Comparison of ENCODE assay signal across 28 cellular contexts in the genomic region with DNA sequence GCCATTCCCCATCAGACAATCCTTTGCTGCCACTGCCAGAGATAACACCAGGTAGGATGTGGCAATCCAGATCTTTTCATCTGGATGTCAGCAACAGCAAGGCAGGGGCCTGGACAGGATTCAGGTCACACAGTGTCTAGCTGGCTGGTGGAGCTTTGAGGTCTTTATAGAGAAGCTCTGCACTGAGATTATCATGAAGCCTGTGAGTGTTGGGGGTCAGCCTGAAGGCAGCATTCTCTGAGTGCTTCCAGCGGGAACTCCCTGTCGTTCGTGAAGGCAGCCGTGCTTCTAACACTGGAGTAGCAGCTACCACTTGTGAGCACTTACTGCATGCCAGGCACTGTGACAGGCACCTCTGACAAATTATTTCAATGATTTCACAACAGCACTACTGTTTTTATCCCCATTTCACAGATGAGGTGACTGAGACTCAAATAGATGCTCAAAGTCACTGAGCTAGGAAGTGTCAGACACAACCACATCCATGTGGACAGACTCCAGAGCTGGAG.
DNase-seq lines count a peak whose midpoint lies in the region; FAIRE-seq and TF ChIP-seq lines count a peak whose summit lies in the region.
"Had no signal": no experiment of that assay in that cellular context is flagged by ENCODE, and none has a peak within 500 bp of the region (broad histone marks: within the 10 kb centered on the region; RNA-seq: fewer than 3 reads in every experiment).

No MANE protein-coding gene starts in this region.

- H3K4me1 Mint-ChIP-seq in brain (peaks cover 53% of the 10 kb centered on the region), endodermal cell (peaks cover 8% of the 10 kb centered on the region)
- H3K4me1 Mint-ChIP-seq: activated T-helper 17 cell treated with anti-CD3 and anti-CD28 coated beads, Interleukin-2, amount 50 U/mL, for 72 hours had no signal

- H3K36me3 Mint-ChIP-seq in brain, result peaks cover 6% of the 10 kb centered on the region
- H3K36me3 Mint-ChIP-seq in endodermal cell (ENCODE audit: low read depth), result no peaks in the 10 kb centered on the region

- WGBS in mesenchymal stem cell, result 78% methylated on average over 4 of the region's 4 CpGs
- 84 to 89% methylated on average over 4 of the region's 4 CpGs for WGBS in endodermal cell (ENCODE audit: insufficient coverage in 1 of 2, insufficient read length in 1 of 2), 2 experiments

- H3K36me3 ChIP-seq in ACC112 (ENCODE audit: insufficient read depth, low read length), result peaks cover 3% of the 10 kb centered on the region; the same call in 1 of the 2 replicates
- H3K36me3 ChIP-seq in mesenchymal stem cell (ENCODE audit: control insufficient read depth in 1 of 2, insufficient read depth in 2 of 2, low read depth in 1 of 2, low read length in 2 of 2), result no peaks in the 10 kb centered on the region
- H3K36me3 ChIP-seq in uterus, result no peaks in the 10 kb centered on the region
- H3K36me3 ChIP-seq in endodermal cell (ENCODE audit: control insufficient read depth, insufficient read depth, low read length), result no peaks in the 10 kb centered on the region
- H3K36me3 ChIP-seq: BLaER1, esophagus squamous epithelium, gastroesophageal sphincter had no signal

- intact Hi-C loops in uterus (cut with DNase I; ENCODE audit: low total_unique reads), result no loop called here

- no peaks in the 10 kb centered on the region for H3K79me2 ChIP-seq in ACC112 (ENCODE audit: control insufficient read depth, insufficient read depth, low read length, unreplicated experiment)

- H3K18ac ChIP-seq in mesenchymal stem cell (ENCODE audit: low read depth in 1 of 2, low read length in 2 of 2), result peak overlapping the region; percentile 2 to 67

- H3K27ac ChIP-seq in ACC112 (ENCODE audit: low read depth, low read length) (peak overlapping the region; percentile 85; the same call in 1 of the 2 replicates), mesenchymal stem cell (ENCODE audit: low read length, poor library complexity, severe bottlenecking) (no peak overlapping the region), uterus (no peak overlapping the region), endodermal cell (ENCODE audit: low read depth, low read length) (no peak overlapping the region)
- H3K27ac ChIP-seq: BLaER1, coronary artery had no signal

- H2BK15ac ChIP-seq in mesenchymal stem cell (ENCODE audit: low read depth, poor library complexity, severe bottlenecking), result no peak overlapping the region

- H3K27ac Mint-ChIP-seq in brain (peak overlapping the region in 3 of 5 experiments; percentile 20 to 95 (median 41)), endodermal cell (no peak overlapping the region)
- H3K27ac Mint-ChIP-seq: activated CD4-positive, alpha-beta memory T cell treated with anti-CD3 and anti-CD28 coated beads, Interleukin-2, amount 10 ng/mL, durations not matched to agents 7 days and 5 days; activated naive CD4-positive, alpha-beta T cell treated with anti-CD3 and anti-CD28 coated beads, Interleukin-2, amount 50 U/mL, for 24 hours; activated T-helper 17 cell treated with anti-CD3 and anti-CD28 coated beads, Interleukin-2, amount 50 U/mL, for 72 hours; mesothelial cell of epicardium; naive thymus-derived CD4-positive, alpha-beta T cell; stimulated activated naive CD8-positive, alpha-beta T cell treated with anti-CD3 and anti-CD28 coated beads, Interleukin-15, Interleukin-2, amounts not matched to agents 100 ng/mL and 50 ng/mL, for 24 hours; T-cell had no signal

- H3K27me3 ChIP-seq in ACC112 (ENCODE audit: insufficient read depth, low read length) (no peaks in the 10 kb centered on the region), mesenchymal stem cell (ENCODE audit: control insufficient read depth in 1 of 2, insufficient read depth in 1 of 2, low read length in 2 of 2) (peaks cover 0 to 4% of the 10 kb centered on the region in 2 experiments), uterus (no peaks in the 10 kb centered on the region), endodermal cell (ENCODE audit: control insufficient read depth, insufficient read depth, low read length, poor library complexity, severe bottlenecking) (no peaks in the 10 kb centered on the region)
- H3K27me3 ChIP-seq: BLaER1, esophagus squamous epithelium, gastroesophageal sphincter had no signal

- H3K23ac ChIP-seq in mesenchymal stem cell (ENCODE audit: low read length in 2 of 2), result no peak overlapping the region

- no peak overlapping the region for H3K4me2 ChIP-seq in mesenchymal stem cell (ENCODE audit: low read length, poor library complexity, severe bottlenecking)
- H3K4me2 ChIP-seq: BLaER1 had no signal

- peak overlapping the region; percentile 74 for H2AK5ac ChIP-seq in mesenchymal stem cell (ENCODE audit: low read length, severe bottlenecking)

- peaks cover 4% of the 10 kb centered on the region for H3K27me3 Mint-ChIP-seq in brain
- H3K27me3 Mint-ChIP-seq in endodermal cell (ENCODE audit: insufficient read depth), result peaks cover 3% of the 10 kb centered on the region
- H3K27me3 Mint-ChIP-seq: activated naive CD4-positive, alpha-beta T cell treated with anti-CD3 and anti-CD28 coated beads, Interleukin-2, amount 50 U/mL, for 24 hours had no signal

- peak overlapping the region; percentile 1 for H2BK120ac ChIP-seq in mesenchymal stem cell (ENCODE audit: low read depth, low read length)

- peak overlapping the region in 1 of 2 experiments; percentile 39 for H3K14ac ChIP-seq in mesenchymal stem cell (ENCODE audit: low read length in 2 of 2)

- H3K4ac ChIP-seq in mesenchymal stem cell (ENCODE audit: low read depth in 1 of 2, low read length in 2 of 2), result peak overlapping the region; percentile 70 to 80

- DNase-seq in HTR-8/SVneo (ENCODE audit: insufficient read length, low spot score), result no peak
- DNase-seq in mesenchymal stem cell, result no peak
- no peak for DNase-seq in uterus
- DNase-seq in NCI-H2107 (lab: John Stamatoyannopoulos, UW), result no peak
- DNase-seq in stimulated activated CD4-positive, alpha-beta T cell treated with anti-CD3 and anti-CD28 coated beads, Interleukin-12 subunit alpha, Interleukin-12 subunit beta, amount 100 ng/mL, for 4 hours, result no peak
- DNase-seq in endodermal cell, result no peak
- DNase-seq: activated CD4-positive, alpha-beta memory T cell treated with anti-CD3 and anti-CD28 coated beads, Interleukin-2, amount 10 ng/mL, durations not matched to agents 7 days and 5 days; COR-L47; DMS53; effector memory CD4-positive, alpha-beta T cell; esophagus squamous epithelium; GDM1; left ventricle myocardium superior; naive thymus-derived CD4-positive, alpha-beta T cell; NCI-H1436 treated with DMSO at 0.1 percent for 48 hours; NCI-H446 treated with DMSO at 0.1 percent for 48 hours; occipital lobe; SIG-M5; T-cell had no signal

- no peak overlapping the region for H2BK5ac ChIP-seq in mesenchymal stem cell (ENCODE audit: low read depth, low read length, poor library complexity, severe bottlenecking)

- H3K4me1 ChIP-seq in ACC112 (ENCODE audit: control insufficient read depth, insufficient read depth, low read length, unreplicated experiment), result peaks cover 49% of the 10 kb centered on the region
- peaks cover 12% of the 10 kb centered on the region for H3K4me1 ChIP-seq in mesenchymal stem cell (ENCODE audit: control insufficient read depth, insufficient read depth, low read depth, low read length)
- no peaks in the 10 kb centered on the region for H3K4me1 ChIP-seq in uterus
- peaks cover 6% of the 10 kb centered on the region for H3K4me1 ChIP-seq in endodermal cell (ENCODE audit: control insufficient read depth, insufficient read depth, low read length)

- H2AFZ ChIP-seq in ACC112 (ENCODE audit: low read length, unreplicated experiment) (no peak overlapping the region), mesenchymal stem cell (ENCODE audit: low read depth, low read length) (no peak overlapping the region)

- no peak overlapping the region for H4K8ac ChIP-seq in mesenchymal stem cell (ENCODE audit: low read length)

- TF ChIP-seq CTCF in brain (conservative IDR thresholded peaks at IDR 0.05) (no peak), uterus (IDR thresholded peaks at IDR 0.05) (no peak), endodermal cell (conservative IDR thresholded peaks at IDR 0.05) (no peak)

- no peak overlapping the region for H3K4me3 Mint-ChIP-seq in brain
- no peak overlapping the region for H3K4me3 Mint-ChIP-seq in endodermal cell
- H3K4me3 Mint-ChIP-seq: activated CD4-positive, alpha-beta memory T cell treated with anti-CD3 and anti-CD28 coated beads, Interleukin-2, amount 10 ng/mL, durations not matched to agents 7 days and 5 days; activated naive CD4-positive, alpha-beta T cell treated with anti-CD3 and anti-CD28 coated beads, Interleukin-2, amount 50 U/mL, for 24 hours; activated T-helper 17 cell treated with anti-CD3 and anti-CD28 coated beads, Interleukin-2, amount 50 U/mL, for 72 hours; mesothelial cell of epicardium; naive thymus-derived CD4-positive, alpha-beta T cell; stimulated activated naive CD8-positive, alpha-beta T cell treated with anti-CD3 and anti-CD28 coated beads, Interleukin-15, Interleukin-2, amounts not matched to agents 100 ng/mL and 50 ng/mL, for 24 hours; T-cell had no signal

- no peak overlapping the region for H3K4me3 ChIP-seq in ACC112 (ENCODE audit: low read depth, low read length)
- H3K4me3 ChIP-seq in mesenchymal stem cell (ENCODE audit: insufficient read depth in 1 of 2, low read depth in 1 of 2, low read length in 2 of 2), result no peak overlapping the region
- no peak overlapping the region for H3K4me3 ChIP-seq in uterus
- no peak overlapping the region for H3K4me3 ChIP-seq in endodermal cell (ENCODE audit: low read length)
- H3K4me3 ChIP-seq: BLaER1, coronary artery, esophagus squamous epithelium, gastroesophageal sphincter had no signal

- H3K9me3 ChIP-seq in mesenchymal stem cell (ENCODE audit: control insufficient read depth, low read length), result peaks cover 12% of the 10 kb centered on the region
- no peaks in the 10 kb centered on the region for H3K9me3 ChIP-seq in uterus
- peaks cover 14% of the 10 kb centered on the region for H3K9me3 ChIP-seq in endodermal cell (ENCODE audit: control insufficient read depth, low read length)

- TF ChIP-seq POLR2A in uterus (IDR thresholded peaks at IDR 0.05), result no peak

- FAIRE-seq in HTR-8/SVneo (lab: Jason Lieb, UNC), result peak; percentile 38

- peaks cover 6 to 19% (median 13%) of the 10 kb centered on the region in 5 experiments for H3K9me3 Mint-ChIP-seq in brain
- H3K9me3 Mint-ChIP-seq in endodermal cell, result peaks cover 13% of the 10 kb centered on the region

- H3K9ac ChIP-seq in mesenchymal stem cell (ENCODE audit: low read length) (no peak overlapping the region), endodermal cell (ENCODE audit: extremely low read depth, low read length, poor library complexity, severe bottlenecking) (no peak overlapping the region)
- H3K9ac ChIP-seq: BLaER1 had no signal

- no peaks in the 10 kb centered on the region for H3K79me1 ChIP-seq in mesenchymal stem cell (replicated peaks; ENCODE audit: low read length, poor library complexity, severe bottlenecking)

- H2BK12ac ChIP-seq in mesenchymal stem cell (ENCODE audit: low read length in 2 of 2), result peak overlapping the region; percentile 66 to 87

- no peak overlapping the region for H4K91ac ChIP-seq in mesenchymal stem cell (ENCODE audit: low read length)
